Comparison of ENCODE assay signal across 10 cellular contexts in the genomic region with DNA sequence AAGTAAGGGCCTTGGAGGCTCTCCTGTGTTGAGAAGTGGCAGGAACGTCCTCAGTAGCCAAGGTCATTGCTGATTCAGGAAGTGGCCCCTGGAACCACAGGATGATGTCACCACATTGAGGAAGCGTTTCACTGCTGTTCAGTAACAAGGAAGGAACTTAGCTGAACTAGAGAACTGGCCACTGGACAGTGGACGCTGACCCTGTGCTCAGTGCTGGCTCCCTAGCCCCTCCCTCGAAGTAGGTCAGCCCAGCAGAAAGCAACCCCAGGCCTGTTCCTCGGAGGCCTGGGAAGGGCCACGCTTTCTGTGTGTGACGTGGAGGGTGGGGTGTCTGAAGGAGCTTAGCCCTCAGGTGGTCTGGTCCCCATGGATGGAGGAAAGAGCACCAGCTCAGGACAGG. TPM values are rescaled to one million over a fixed set of nuclear protein-coding genes. Genes with fewer than 3 reads are reported as not detected.
A peak's percentile ranks its signal among the peaks of the same experiment; 100 is the strongest.
DNase-seq lines count a peak whose midpoint lies in the region; ATAC-seq, FAIRE-seq and TF ChIP-seq lines count a peak whose summit lies in the region.
"Had no signal": no experiment of that assay in that cellular context is flagged by ENCODE, and none has a peak within 500 bp of the region (broad histone marks: within the 10 kb centered on the region; RNA-seq: fewer than 3 reads in every experiment).

No MANE protein-coding gene starts in this region.

- CTCF ChIA-PET in activated CD8-positive, alpha-beta memory T cell treated with anti-CD3 and anti-CD28 coated beads, Interleukin-2, amount 10 ng/mL, durations not matched to agents 7 days and 5 days (lab: Charles Lee): interaction anchor here (0.6 kb wide), 1 partner anchor 242 kb away, joined by 3 read pairs; no protein-coding TSS in a partner anchor
- CTCF ChIA-PET in GM12878 (lab: Yijun Ruan, JAX): no interaction called here

- H3K4me3 Mint-ChIP-seq in activated CD8-positive, alpha-beta memory T cell treated with anti-CD3 and anti-CD28 coated beads, Interleukin-2, amount 10 ng/mL, durations not matched to agents 7 days and 5 days: no peak overlapping the region
- H3K4me3 Mint-ChIP-seq: central memory CD8-positive, alpha-beta T cell had no signal

- H3K9me3 ChIP-seq in GM12878 (replicated peaks; ENCODE audit: control insufficient read depth, insufficient read depth, low read length): no peaks in the 10 kb centered on the region
- H3K9me3 ChIP-seq: A549 had no signal

- TF ChIP-seq POLR2A in GM12878 (IDR thresholded peaks at IDR 0.05; ENCODE audit: low read depth, low read length): no peak

- H3K9me3 Mint-ChIP-seq in activated CD8-positive, alpha-beta memory T cell treated with anti-CD3 and anti-CD28 coated beads, Interleukin-2, amount 10 ng/mL, durations not matched to agents 7 days and 5 days (ENCODE audit: low read depth): no peaks in the 10 kb centered on the region
- H3K9me3 Mint-ChIP-seq: central memory CD8-positive, alpha-beta T cell had no signal

- no peaks in the 10 kb centered on the region for H3K36me3 ChIP-seq in GM12878 (ENCODE audit: control insufficient read depth in 2 of 2, insufficient read depth in 2 of 2, low read length in 1 of 2)

- RAD21 ChIA-PET in GM12878 (lab: Charles Lee; ENCODE audit: unreplicated experiment): no interaction called here

- SMC1A ChIA-PET in GM12878 (lab: Charles Lee; ENCODE audit: uncharacterized antibody, unreplicated experiment): no interaction called here

- H3K36me3 Mint-ChIP-seq in activated CD8-positive, alpha-beta memory T cell treated with anti-CD3 and anti-CD28 coated beads, Interleukin-2, amount 10 ng/mL, durations not matched to agents 7 days and 5 days: no peaks in the 10 kb centered on the region

- peak; percentile 54 for FAIRE-seq in GM12878 (lab: Jason Lieb, UNC)
- FAIRE-seq: A549 had no signal

- H3K27ac ChIP-seq in GM12878 (ENCODE audit: control insufficient read depth, insufficient read depth): no peak overlapping the region
- H3K27ac ChIP-seq: A549 had no signal

- in situ Hi-C loops in GM12878 (cut with MboI): no loop called here

- peaks cover 3% of the 10 kb centered on the region; the same call in 1 of the 2 replicates for H4K20me1 ChIP-seq in GM12878 (ENCODE audit: control insufficient read depth, insufficient read depth)

- WGBS in GM12878 (ENCODE audit: insufficient coverage, insufficient replicate concordance, low lambda C conversion rate, missing lambda C conversion rate): 55% methylated on average over 7 of the region's 7 CpGs

- peaks cover 5% of the 10 kb centered on the region for H3K27me3 Mint-ChIP-seq in activated CD8-positive, alpha-beta memory T cell treated with anti-CD3 and anti-CD28 coated beads, Interleukin-2, amount 10 ng/mL, durations not matched to agents 7 days and 5 days
- H3K27me3 Mint-ChIP-seq: central memory CD8-positive, alpha-beta T cell had no signal

- POLR2A ChIA-PET in GM12878 (lab: Charles Lee): no interaction called here

- H3K79me2 ChIP-seq in GM12878 (ENCODE audit: control insufficient read depth, insufficient read depth, low read length): no peaks in the 10 kb centered on the region

- peaks cover 42% of the 10 kb centered on the region for H3K4me1 ChIP-seq in GM12878 (ENCODE audit: control insufficient read depth, insufficient read depth, low read length)
- H3K4me1 ChIP-seq: A549 had no signal

- no peak for TF ChIP-seq CTCF in GM12878 (IDR thresholded peaks at IDR 0.05 in 2 of 3, conservative IDR thresholded peaks at IDR 0.05 in 1 of 3; ENCODE audit: control insufficient read depth in 2 of 3, extremely low read depth in 1 of 3, insufficient read depth in 1 of 3, low read depth in 3 of 3, low read length in 3 of 3)

- H3K4me2 ChIP-seq in GM12878 (ENCODE audit: control insufficient read depth, insufficient read depth): no peak overlapping the region
- H3K4me2 ChIP-seq: A549 had no signal

- no peak overlapping the region for H3K27ac Mint-ChIP-seq in activated CD8-positive, alpha-beta memory T cell treated with anti-CD3 and anti-CD28 coated beads, Interleukin-2, amount 10 ng/mL, durations not matched to agents 7 days and 5 days

- no peak overlapping the region for H3K4me3 ChIP-seq in GM12878
- H3K4me3 ChIP-seq: A549 had no signal

- peak; percentile 58 for DNase-seq in activated CD8-positive, alpha-beta memory T cell treated with anti-CD3 and anti-CD28 coated beads, Interleukin-2, amount 10 ng/mL, durations not matched to agents 7 days and 5 days
- no peak for DNase-seq in activated CD8-positive, alpha-beta memory T cell treated with anti-CD3 and anti-CD28 coated beads, Interleukin-2, amount 50 U/mL, for 4 hours
- DNase-seq in GM12878 (ENCODE audit: low read depth, low spot score): no peak
- DNase-seq in left kidney (ENCODE audit: low read depth, low spot score): peak; percentile 42
- no peak for DNase-seq in NCI-H2196 (lab: John Stamatoyannopoulos, UW; ENCODE audit: unreplicated experiment)
- DNase-seq in NCI-H1417 (lab: John Stamatoyannopoulos, UW): no peak
- DNase-seq in NCI-H446 treated with DMSO at 0.1 percent for 48 hours (lab: John Stamatoyannopoulos, UW): no peak
- no peak for DNase-seq in NCI-H774 (lab: John Stamatoyannopoulos, UW)

- H3K27me3 ChIP-seq in GM12878 (replicated peaks in 1 of 2; ENCODE audit: control insufficient read depth in 2 of 2, insufficient read depth in 2 of 2, low read length in 1 of 2): no peaks in the 10 kb centered on the region

- TF ChIP-seq EP300 in GM12878 (IDR thresholded peaks at IDR 0.05; ENCODE audit: borderline replicate concordance in 1 of 2, control insufficient read depth in 1 of 2, low read depth in 2 of 2, low read length in 2 of 2): no peak

- H3K9ac ChIP-seq in GM12878 (ENCODE audit: control insufficient read depth, insufficient read depth, low read length): no peak overlapping the region

- peaks cover 36% of the 10 kb centered on the region for H3K4me1 Mint-ChIP-seq in activated CD8-positive, alpha-beta memory T cell treated with anti-CD3 and anti-CD28 coated beads, Interleukin-2, amount 10 ng/mL, durations not matched to agents 7 days and 5 days

- intact Hi-C loops in GM12878 (cut with micrococcal nuclease; ENCODE audit: unreplicated experiment): no loop called here

- H2AFZ ChIP-seq in GM12878 (ENCODE audit: control insufficient read depth, low read depth, low read length): no peak overlapping the region

- no peak for ATAC-seq in activated CD8-positive, alpha-beta memory T cell treated with anti-CD3 and anti-CD28 coated beads, Interleukin-2, amount 10 ng/mL, durations not matched to agents 7 days and 5 days
- peak; percentile 17 for ATAC-seq in GM12878
- ATAC-seq: A549 had no signal

- no peak for TF ChIP-seq RAD21 in GM12878 (IDR thresholded peaks at IDR 0.05; ENCODE audit: insufficient read depth, low read depth, low read length)

- BruUV-seq in GM12878 (replicated peaks; lab: Mats Ljungman, UMichigan): no TSS peak

TF ChIP-seq in GM12878, 131 proteins besides CTCF, POLR2A, EP300 and RAD21 (continues in another document):
- TF ChIP-seq DPF2 (IDR thresholded peaks at IDR 0.05) (peak; percentile 34; the same call in 1 of the 2 replicates), JUND (IDR thresholded peaks at IDR 0.05; ENCODE audit: low read depth, low read length) (no peak), JUNB (IDR thresholded peaks at IDR 0.05) (peak; percentile 15; the same call in 1 of the 2 replicates)
- TF ChIP-seq, protein P1, sequence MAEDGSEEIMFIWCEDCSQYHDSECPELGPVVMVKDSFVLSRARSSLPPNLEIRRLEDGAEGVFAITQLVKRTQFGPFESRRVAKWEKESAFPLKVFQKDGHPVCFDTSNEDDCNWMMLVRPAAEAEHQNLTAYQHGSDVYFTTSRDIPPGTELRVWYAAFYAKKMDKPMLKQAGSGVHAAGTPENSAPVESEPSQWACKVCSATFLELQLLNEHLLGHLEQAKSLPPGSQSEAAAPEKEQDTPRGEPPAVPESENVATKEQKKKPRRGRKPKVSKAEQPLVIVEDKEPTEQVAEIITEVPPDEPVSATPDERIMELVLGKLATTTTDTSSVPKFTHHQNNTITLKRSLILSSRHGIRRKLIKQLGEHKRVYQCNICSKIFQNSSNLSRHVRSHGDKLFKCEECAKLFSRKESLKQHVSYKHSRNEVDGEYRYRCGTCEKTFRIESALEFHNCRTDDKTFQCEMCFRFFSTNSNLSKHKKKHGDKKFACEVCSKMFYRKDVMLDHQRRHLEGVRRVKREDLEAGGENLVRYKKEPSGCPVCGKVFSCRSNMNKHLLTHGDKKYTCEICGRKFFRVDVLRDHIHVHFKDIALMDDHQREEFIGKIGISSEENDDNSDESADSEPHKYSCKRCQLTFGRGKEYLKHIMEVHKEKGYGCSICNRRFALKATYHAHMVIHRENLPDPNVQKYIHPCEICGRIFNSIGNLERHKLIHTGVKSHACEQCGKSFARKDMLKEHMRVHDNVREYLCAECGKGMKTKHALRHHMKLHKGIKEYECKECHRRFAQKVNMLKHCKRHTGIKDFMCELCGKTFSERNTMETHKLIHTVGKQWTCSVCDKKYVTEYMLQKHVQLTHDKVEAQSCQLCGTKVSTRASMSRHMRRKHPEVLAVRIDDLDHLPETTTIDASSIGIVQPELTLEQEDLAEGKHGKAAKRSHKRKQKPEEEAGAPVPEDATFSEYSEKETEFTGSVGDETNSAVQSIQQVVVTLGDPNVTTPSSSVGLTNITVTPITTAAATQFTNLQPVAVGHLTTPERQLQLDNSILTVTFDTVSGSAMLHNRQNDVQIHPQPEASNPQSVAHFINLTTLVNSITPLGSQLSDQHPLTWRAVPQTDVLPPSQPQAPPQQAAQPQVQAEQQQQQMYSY (CRISPR knock-in tag; IDR thresholded peaks at IDR 0.05): no peak

RNA-seq across cellular contexts. Expression of a gene that starts 58.3 kb away (rescaled TPM):
- 1 to 10 TPM; 1.1 to 2.6 TPM for total RNA-seq in activated CD8-positive, alpha-beta memory T cell treated with anti-CD3 and anti-CD28 coated beads, Interleukin-2, amount 10 ng/mL, durations not matched to agents 7 days and 5 days
- total RNA-seq in GM12878 (2013; cell fraction: nucleolus; rRNA removed): 11.3 and 12.0 TPM in 2 replicates
- total RNA-seq in GM12878 (2014; rRNA removed) (8.3 and 9.4 TPM in 2 replicates), GM12878 (2014; rRNA removed; fragmentation: Illumina TruSeq; extraction: Trizol) (4.5 and 5.9 TPM in 2 replicates), GM12878 (2021) (8.1 and 9.5 TPM in 2 replicates)
- 12.7 TPM for polyA plus RNA-seq in GM12878 (2011; ENCODE audit: low read depth)
- polyA plus RNA-seq in GM12878 (2011; rRNA removed) (5.0 and 10.4 TPM in 2 replicates), GM12878 (2014; fragmentation: Illumina TruSeq; extraction: Trizol) (4.9 and 8.7 TPM in 2 replicates), GM12878 (2014; fragmentation: Nextera tagmentation; extraction: Ambion mirVana) (10 to 100 TPM in 1 of 2 experiments, 1 to 10 TPM in 1; 8.2 to 10.2 TPM), GM12878 (2014; rRNA removed) (11.8 and 14.9 TPM in 2 replicates), GM12878 (2016; fragmentation: Nextera tagmentation; extraction: Ambion mirVana) (10 to 100 TPM; 16.4 to 18.3 TPM)
- polyA plus RNA-seq in GM12878 (2011; cell fraction: cytosol; rRNA removed): 15.0 TPM in 2 replicates
- polyA plus RNA-seq in GM12878 (2011; cell fraction: nucleus; rRNA removed): 14.0 and 16.5 TPM in 2 replicates
- polyA plus RNA-seq in GM12878 (2012): 8.7 and 8.9 TPM in 2 replicates
- polyA minus RNA-seq in GM12878 (2011; rRNA and poly(A)+ RNA removed): 6.3 and 9.0 TPM in 2 replicates
- polyA minus RNA-seq in GM12878 (2011; cell fraction: cytosol; rRNA and poly(A)+ RNA removed): 1.5 and 3.7 TPM in 2 replicates
- polyA minus RNA-seq in GM12878 (2011; cell fraction: nucleus; rRNA and poly(A)+ RNA removed): 2.9 and 5.4 TPM in 2 replicates

Comparison
In these comparisons a context has a peak if more than half of its experiments do, and no peak if none do; other contexts are left out.
1. DNase-seq: peak in activated CD8-positive, alpha-beta memory T cell treated with anti-CD3 and anti-CD28 coated beads, Interleukin-2, amount 10 ng/mL, durations not matched to agents 7 days and 5 days (single experiment) and left kidney (single experiment); none in activated CD8-positive, alpha-beta memory T cell treated with anti-CD3 and anti-CD28 coated beads, Interleukin-2, amount 50 U/mL, for 4 hours (single experiment), GM12878 (single experiment), NCI-H2196 (single experiment), NCI-H1417 (0 of 3), NCI-H446 treated with DMSO at 0.1 percent for 48 hours (single experiment) and NCI-H774 (single experiment).